Comparison of ENCODE assay signal across 21 cellular contexts in genomic region chr13:73326215-73326558, GRCh38.
DNase-seq lines count a peak whose midpoint lies in the region; ATAC-seq and TF ChIP-seq lines count a peak whose summit lies in the region.
"Had no signal": no experiment of that assay in that cellular context is flagged by ENCODE, and none has a peak within 500 bp of the region (broad histone marks: within the 10 kb centered on the region; RNA-seq: fewer than 3 reads in every experiment).

No MANE protein-coding gene starts in this region.

- H3K36me3 Mint-ChIP-seq in activated CD8-positive, alpha-beta memory T cell treated with anti-CD3 and anti-CD28 coated beads, Interleukin-2, amount 10 ng/mL, durations not matched to agents 7 days and 5 days, result no peaks in the 10 kb centered on the region

- no peaks in the 10 kb centered on the region for H3K4me1 Mint-ChIP-seq in activated CD8-positive, alpha-beta memory T cell treated with anti-CD3 and anti-CD28 coated beads, Interleukin-2, amount 10 ng/mL, durations not matched to agents 7 days and 5 days
- H3K4me1 Mint-ChIP-seq: activated T-helper 17 cell treated with anti-CD3 and anti-CD28 coated beads, Interleukin-2, amount 50 U/mL, for 72 hours had no signal

- H3K4me1 ChIP-seq in PC-9 (replicated peaks; ENCODE audit: insufficient read depth) (peaks cover 24% of the 10 kb centered on the region), mucosa of rectum (ENCODE audit: control insufficient read depth in 2 of 2, insufficient read depth in 2 of 2, low read length in 2 of 2) (peaks cover 0 to 13% of the 10 kb centered on the region in 2 donors)
- H3K4me1 ChIP-seq: sigmoid colon, suprapubic skin had no signal

- no peaks in the 10 kb centered on the region for H3K9me2 ChIP-seq in PC-9 (ENCODE audit: insufficient read depth)

- TF ChIP-seq CTCF in PC-9 (conservative IDR thresholded peaks at IDR 0.05), result no peak

- no TSS peak for BruUV-seq in PC-9 (replicated peaks; lab: Mats Ljungman, UMichigan)

- H3K27ac Mint-ChIP-seq in activated CD8-positive, alpha-beta memory T cell treated with anti-CD3 and anti-CD28 coated beads, Interleukin-2, amount 10 ng/mL, durations not matched to agents 7 days and 5 days, result no peak overlapping the region
- H3K27ac Mint-ChIP-seq: activated T-helper 17 cell treated with anti-CD3 and anti-CD28 coated beads, Interleukin-2, amount 50 U/mL, for 72 hours; H9 had no signal

- H2AFZ ChIP-seq in PC-9, result peak overlapping the region; percentile 74; the same call in 1 of the 2 replicates

- H3K4me3 Mint-ChIP-seq in activated CD8-positive, alpha-beta memory T cell treated with anti-CD3 and anti-CD28 coated beads, Interleukin-2, amount 10 ng/mL, durations not matched to agents 7 days and 5 days, result no peak overlapping the region
- H3K4me3 Mint-ChIP-seq: activated T-helper 17 cell treated with anti-CD3 and anti-CD28 coated beads, Interleukin-2, amount 50 U/mL, for 72 hours; H9 had no signal

- H3K27me3 ChIP-seq in PC-9 (ENCODE audit: insufficient read depth, low read depth) (no peaks in the 10 kb centered on the region), mucosa of rectum (ENCODE audit: control insufficient read depth in 2 of 2, insufficient read depth in 2 of 2, low read length in 2 of 2) (no peaks in the 10 kb centered on the region)
- H3K27me3 ChIP-seq: sigmoid colon, suprapubic skin had no signal

- no peaks in the 10 kb centered on the region for H3K79me2 ChIP-seq in PC-9 (ENCODE audit: low read depth)

- H3K4me2 ChIP-seq in PC-9, result peak overlapping the region; percentile 67

- CTCF ChIA-PET in PC-9 (lab: Charles Lee), result no interaction called here
- CTCF ChIA-PET in activated CD8-positive, alpha-beta memory T cell treated with anti-CD3 and anti-CD28 coated beads, Interleukin-2, amount 10 ng/mL, durations not matched to agents 7 days and 5 days (lab: Charles Lee), result no interaction called here

- H3K27ac ChIP-seq in PC-9 (peak overlapping the region; percentile 94), mucosa of rectum (ENCODE audit: low read depth in 2 of 2, low read length in 2 of 2) (peak overlapping the region; percentile 80 to 82)
- H3K27ac ChIP-seq: sigmoid colon, suprapubic skin had no signal

- no peaks in the 10 kb centered on the region for H3K36me3 ChIP-seq in PC-9 (ENCODE audit: low read depth)
- no peaks in the 10 kb centered on the region for H3K36me3 ChIP-seq in mucosa of rectum (ENCODE audit: control insufficient read depth in 2 of 2, insufficient read depth in 2 of 2, low read length in 2 of 2)
- H3K36me3 ChIP-seq: sigmoid colon, suprapubic skin had no signal

- no peak overlapping the region for H3K9ac ChIP-seq in mucosa of rectum (ENCODE audit: low read depth in 1 of 2, low read length in 2 of 2)

- peaks cover 19% of the 10 kb centered on the region for H3F3A ChIP-seq in PC-9 (ENCODE audit: insufficient read depth, low read depth)

- H3K27me3 Mint-ChIP-seq in activated CD8-positive, alpha-beta memory T cell treated with anti-CD3 and anti-CD28 coated beads, Interleukin-2, amount 10 ng/mL, durations not matched to agents 7 days and 5 days, result peaks cover 11% of the 10 kb centered on the region

- H3K9me3 ChIP-seq in PC-9 (ENCODE audit: insufficient read depth, low read depth) (peaks cover 21% of the 10 kb centered on the region; the same call in 1 of the 2 replicates), mucosa of rectum (ENCODE audit: control insufficient read depth in 2 of 2, low read length in 2 of 2) (no peaks in the 10 kb centered on the region)
- H3K9me3 ChIP-seq: sigmoid colon, suprapubic skin had no signal

- no peaks in the 10 kb centered on the region for H3K9me3 Mint-ChIP-seq in activated CD8-positive, alpha-beta memory T cell treated with anti-CD3 and anti-CD28 coated beads, Interleukin-2, amount 10 ng/mL, durations not matched to agents 7 days and 5 days (ENCODE audit: low read depth)
- H3K9me3 Mint-ChIP-seq: H9 had no signal

- ATAC-seq in GM18870 (IDR thresholded peaks at IDR 0.05; ENCODE audit: unreplicated experiment) (peak; percentile 7), HG02588 (IDR thresholded peaks at IDR 0.05; ENCODE audit: unreplicated experiment) (peak; percentile 18), GM19035 (IDR thresholded peaks at IDR 0.05; ENCODE audit: unreplicated experiment) (no peak), HG03378 (IDR thresholded peaks at IDR 0.05; ENCODE audit: unreplicated experiment) (no peak)
- no peak for ATAC-seq in activated CD8-positive, alpha-beta memory T cell treated with anti-CD3 and anti-CD28 coated beads, Interleukin-2, amount 10 ng/mL, durations not matched to agents 7 days and 5 days

- POLR2A ChIA-PET in PC-9 (lab: Charles Lee; ENCODE audit: unreplicated experiment), result interaction anchor here (0.5 to 0.7 kb wide), 4 partner anchors 9 to 390 kb away, joined by 3 to 6 read pairs (median 4); no protein-coding TSS in a partner anchor

- H4K20me1 ChIP-seq in PC-9 (ENCODE audit: insufficient read depth), result no peaks in the 10 kb centered on the region

- intact Hi-C loops in PC-9 (cut with micrococcal nuclease; ENCODE audit: unreplicated experiment), result no loop called here

- DNase-seq in PC-9 (no peak), EL (no peak)
- no peak for DNase-seq in activated CD8-positive, alpha-beta memory T cell treated with anti-CD3 and anti-CD28 coated beads, Interleukin-2, amount 10 ng/mL, durations not matched to agents 7 days and 5 days
- DNase-seq: activated CD8-positive, alpha-beta memory T cell treated with anti-CD3 and anti-CD28 coated beads for 24 hours; amygdala; COR-L47; GDM1; H9; NCI-H1694; NK-92 treated with Interleukin-12 subunit alpha and Interleukin-12 subunit beta, amount 100 ng/mL, for 24 hours; occipital lobe; sigmoid colon; stimulated activated CD4-positive, alpha-beta T cell treated with anti-CD3 and anti-CD28 coated beads, Interleukin-2, amount 100 ng/mL, for 48 hours; T-helper 1 cell had no signal

- no peak overlapping the region; the same call in 1 of the 2 replicates for H3K4me3 ChIP-seq in PC-9
- peak overlapping the region in 1 of 2 donors; percentile 43 for H3K4me3 ChIP-seq in mucosa of rectum (ENCODE audit: low read length in 2 of 2)
- H3K4me3 ChIP-seq: sigmoid colon, suprapubic skin had no signal

Comparison
In these comparisons a context has a peak if more than half of its experiments do, and no peak if none do; other contexts are left out.
1. ATAC-seq: peak in GM18870 (single experiment) and HG02588 (single experiment); none in GM19035 (single experiment), activated CD8-positive, alpha-beta memory T cell treated with anti-CD3 and anti-CD28 coated beads, Interleukin-2, amount 10 ng/mL, durations not matched to agents 7 days and 5 days (single experiment) and HG03378 (single experiment).